ENCODE assay signal across 13 cellular contexts in genomic region chr5:131280417-131280816, GRCh38. TPM values are rescaled to one million over a fixed set of nuclear protein-coding genes. Genes with fewer than 3 reads are reported as not detected.
DNase-seq lines count a peak whose midpoint lies in the region; TF ChIP-seq lines count a peak whose summit lies in the region.
"Had no signal": no experiment of that assay in that cellular context is flagged by ENCODE, and none has a peak within 500 bp of the region (broad histone marks: within the 10 kb centered on the region; RNA-seq: fewer than 3 reads in every experiment).

No MANE protein-coding gene starts in this region.

- H3K36me3 Mint-ChIP-seq in CD8-positive, alpha-beta memory T cell, result peaks cover 4 to 52% (median 4%) of the 10 kb centered on the region in 3 donors
- peaks cover 17% of the 10 kb centered on the region for H3K36me3 Mint-ChIP-seq in brain
- H3K36me3 Mint-ChIP-seq in neural progenitor cell, result peaks cover 11% of the 10 kb centered on the region

- peaks cover 80 to 94% (median 90%) of the 10 kb centered on the region in 3 donors for H3K4me1 Mint-ChIP-seq in CD8-positive, alpha-beta memory T cell
- H3K4me1 Mint-ChIP-seq in brain (peaks cover 51% of the 10 kb centered on the region), neural progenitor cell (peaks cover 27% of the 10 kb centered on the region)

- H3K9ac ChIP-seq in Karpas-422 (ENCODE audit: low read length), result 0 out of 2 replicates have a peak overlapping the region, but pooled peaks have one; percentile 2
- H3K9ac ChIP-seq in mucosa of rectum (ENCODE audit: low read depth in 1 of 2, low read length in 2 of 2), result peak overlapping the region in 1 of 2 donors; percentile 54
- H3K9ac ChIP-seq in neural progenitor cell, result no peak overlapping the region

- H3K79me2 ChIP-seq in Karpas-422 (ENCODE audit: low read length) (peaks cover 96% of the 10 kb centered on the region), neural progenitor cell (ENCODE audit: low read depth) (peaks cover 90% of the 10 kb centered on the region)

- H3K36me3 ChIP-seq in CD8-positive, alpha-beta memory T cell (ENCODE audit: insufficient read depth, low read length), result no peaks in the 10 kb centered on the region
- peaks cover 20% of the 10 kb centered on the region; the same call in 1 of the 2 replicates for H3K36me3 ChIP-seq in Karpas-422 (ENCODE audit: insufficient read depth, low read length)
- no peaks in the 10 kb centered on the region for H3K36me3 ChIP-seq in mucosa of rectum (ENCODE audit: control insufficient read depth in 2 of 2, insufficient read depth in 2 of 2, low read length in 2 of 2)
- H3K36me3 ChIP-seq in neural progenitor cell, result no peaks in the 10 kb centered on the region

- H3K27ac ChIP-seq in CD8-positive, alpha-beta memory T cell (ENCODE audit: low read depth, low read length), result no peak overlapping the region
- peak overlapping the region; percentile 67 for H3K27ac ChIP-seq in Karpas-422 (ENCODE audit: low read length)
- peak overlapping the region; percentile 91 to 98 for H3K27ac ChIP-seq in mucosa of rectum (ENCODE audit: low read depth in 2 of 2, low read length in 2 of 2)
- H3K27ac ChIP-seq in neural progenitor cell, result no peak overlapping the region

- CTCF ChIA-PET in CD8-positive, alpha-beta memory T cell (lab: Charles Lee), result interaction anchor here (1.1 to 8.8 kb wide), 9 partner anchors 8 to 102 kb away, joined by 3 to 73 read pairs (median 3); partner anchors contain the start of gene CDC42SE2

- H3K4me2 ChIP-seq in Karpas-422 (ENCODE audit: low read depth, low read length, poor library complexity, severe bottlenecking) (peak overlapping the region; percentile 52), neural progenitor cell (no peak overlapping the region)

- peak overlapping the region; percentile 68 to 84 (median 79) for H3K4me3 Mint-ChIP-seq in CD8-positive, alpha-beta memory T cell
- H3K4me3 Mint-ChIP-seq in brain (peak overlapping the region in 2 of 5 experiments; percentile 10 to 13), neural progenitor cell (no peak overlapping the region)

- POLR2A ChIA-PET in CD8-positive, alpha-beta memory T cell (lab: Charles Lee), result interaction anchor here (0.6 to 2.9 kb wide), 10 partner anchors 8 to 204 kb away, joined by 3 to 25 read pairs (median 5); partner anchors contain the start of gene CDC42SE2

- H3K4me3 ChIP-seq in CD8-positive, alpha-beta memory T cell (ENCODE audit: low read length), result peak overlapping the region; percentile 35
- H3K4me3 ChIP-seq in Karpas-422 (ENCODE audit: low read length), result no peak overlapping the region
- H3K4me3 ChIP-seq in mucosa of rectum (ENCODE audit: low read length in 2 of 2), result peak overlapping the region in 1 of 2 donors; percentile 56
- H3K4me3 ChIP-seq in neural progenitor cell, result no peak overlapping the region
- H3K4me3 ChIP-seq: skin epidermis had no signal

- no peaks in the 10 kb centered on the region for H3K9me3 ChIP-seq in CD8-positive, alpha-beta memory T cell (ENCODE audit: low read length)
- H3K9me3 ChIP-seq in Karpas-422 (ENCODE audit: low read length), result no peaks in the 10 kb centered on the region
- no peaks in the 10 kb centered on the region for H3K9me3 ChIP-seq in mucosa of rectum (ENCODE audit: control insufficient read depth in 2 of 2, low read length in 2 of 2)
- no peaks in the 10 kb centered on the region for H3K9me3 ChIP-seq in neural progenitor cell (ENCODE audit: low read depth)

- peak overlapping the region; percentile 78 to 96 (median 84) for H3K27ac Mint-ChIP-seq in CD8-positive, alpha-beta memory T cell
- H3K27ac Mint-ChIP-seq in brain, result peak overlapping the region in 4 of 5 experiments; percentile 11 to 71 (median 62)
- no peak overlapping the region for H3K27ac Mint-ChIP-seq in neural progenitor cell

- no peaks in the 10 kb centered on the region for H3K9me2 ChIP-seq in Karpas-422 (replicated peaks; ENCODE audit: insufficient read depth, low read length)

- peaks cover 11% of the 10 kb centered on the region for H3F3A ChIP-seq in neural progenitor cell (ENCODE audit: low read depth)

- no peak for DNase-seq in CD8-positive, alpha-beta memory T cell
- DNase-seq in Karpas-422, result no peak
- no peak for DNase-seq in NCI-H2081 treated with DMSO at 0.1 percent for 48 hours (lab: John Stamatoyannopoulos, UW)
- DNase-seq in OCI-M2 (lab: John Stamatoyannopoulos, UW; ENCODE audit: unreplicated experiment), result no peak
- no peak for DNase-seq in DMS53 treated with DMSO at 0.1 percent for 48 hours (lab: John Stamatoyannopoulos, UW; ENCODE audit: unreplicated experiment)
- DNase-seq in neural progenitor cell (ENCODE audit: low spot score), result no peak
- DNase-seq: activated CD8-positive, alpha-beta memory T cell treated with anti-CD3 and anti-CD28 coated beads for 24 hours; DMS153; GOT3; NCI-H1105 had no signal

- no peaks in the 10 kb centered on the region for H4K20me1 ChIP-seq in Karpas-422 (ENCODE audit: insufficient read depth, low read depth, low read length)
- peaks cover 8% of the 10 kb centered on the region for H4K20me1 ChIP-seq in neural progenitor cell (ENCODE audit: low read depth)

- H2AFZ ChIP-seq in Karpas-422 (ENCODE audit: low read length) (no peak overlapping the region), neural progenitor cell (replicated peaks) (no peak overlapping the region)

- TF ChIP-seq CTCF in brain (conservative IDR thresholded peaks at IDR 0.05) (no peak), neural progenitor cell (IDR thresholded peaks at IDR 0.05) (no peak)

- peaks cover 0 to 7% (median 6%) of the 10 kb centered on the region in 5 donors for H3K9me3 Mint-ChIP-seq in CD8-positive, alpha-beta memory T cell
- no peaks in the 10 kb centered on the region for H3K9me3 Mint-ChIP-seq in brain
- peaks cover 6% of the 10 kb centered on the region for H3K9me3 Mint-ChIP-seq in neural progenitor cell

- peaks cover 0 to 23% of the 10 kb centered on the region in 2 donors for H3K27me3 Mint-ChIP-seq in CD8-positive, alpha-beta memory T cell
- no peaks in the 10 kb centered on the region for H3K27me3 Mint-ChIP-seq in brain
- H3K27me3 Mint-ChIP-seq in neural progenitor cell (ENCODE audit: insufficient read depth, low read depth), result peaks cover 4% of the 10 kb centered on the region

- H3K27me3 ChIP-seq in CD8-positive, alpha-beta memory T cell (ENCODE audit: insufficient read depth, low read length, poor library complexity, severe bottlenecking), result no peaks in the 10 kb centered on the region
- H3K27me3 ChIP-seq in Karpas-422 (ENCODE audit: low read length) (no peaks in the 10 kb centered on the region), mucosa of rectum (ENCODE audit: control insufficient read depth in 2 of 2, insufficient read depth in 2 of 2, low read length in 2 of 2) (no peaks in the 10 kb centered on the region), neural progenitor cell (no peaks in the 10 kb centered on the region)

- H3K4me1 ChIP-seq in CD8-positive, alpha-beta memory T cell (ENCODE audit: insufficient read depth, low read length), result peaks cover 86% of the 10 kb centered on the region
- H3K4me1 ChIP-seq in Karpas-422 (ENCODE audit: low read length) (peaks cover 72% of the 10 kb centered on the region), mucosa of rectum (ENCODE audit: control insufficient read depth in 2 of 2, insufficient read depth in 2 of 2, low read length in 2 of 2) (peaks cover 32 to 33% of the 10 kb centered on the region in 2 donors), neural progenitor cell (peaks cover 10% of the 10 kb centered on the region)

RNA-seq across cellular contexts. Expression of gene CDC42SE2, which starts 16.6 kb away (rescaled TPM):
- 100 to 1,000 TPM; 125 to 131 TPM for total RNA-seq in CD8-positive, alpha-beta memory T cell
- polyA plus RNA-seq in CD8-positive, alpha-beta memory T cell, result 460 TPM
- 57.4 and 143 TPM in 2 replicates for total RNA-seq in Karpas-422 (2014; rRNA removed; shearing (Covaris generic); ENCODE audit: low replicate concordance)
- polyA plus RNA-seq in brain (ENCODE audit: insufficient read depth, low read depth, low replicate concordance), result 19.7 TPM
- total RNA-seq in neural progenitor cell (ENCODE audit: low replicate concordance), result 52.8 and 79.9 TPM in 2 replicates

Comparison
In these comparisons a context has a peak if more than half of its experiments do, and no peak if none do; other contexts are left out.
1. H3K27ac ChIP-seq: peak in Karpas-422 (single experiment) and mucosa of rectum (2 of 2); none in CD8-positive, alpha-beta memory T cell (single experiment) and neural progenitor cell (single experiment).